In the genomic region with DNA sequence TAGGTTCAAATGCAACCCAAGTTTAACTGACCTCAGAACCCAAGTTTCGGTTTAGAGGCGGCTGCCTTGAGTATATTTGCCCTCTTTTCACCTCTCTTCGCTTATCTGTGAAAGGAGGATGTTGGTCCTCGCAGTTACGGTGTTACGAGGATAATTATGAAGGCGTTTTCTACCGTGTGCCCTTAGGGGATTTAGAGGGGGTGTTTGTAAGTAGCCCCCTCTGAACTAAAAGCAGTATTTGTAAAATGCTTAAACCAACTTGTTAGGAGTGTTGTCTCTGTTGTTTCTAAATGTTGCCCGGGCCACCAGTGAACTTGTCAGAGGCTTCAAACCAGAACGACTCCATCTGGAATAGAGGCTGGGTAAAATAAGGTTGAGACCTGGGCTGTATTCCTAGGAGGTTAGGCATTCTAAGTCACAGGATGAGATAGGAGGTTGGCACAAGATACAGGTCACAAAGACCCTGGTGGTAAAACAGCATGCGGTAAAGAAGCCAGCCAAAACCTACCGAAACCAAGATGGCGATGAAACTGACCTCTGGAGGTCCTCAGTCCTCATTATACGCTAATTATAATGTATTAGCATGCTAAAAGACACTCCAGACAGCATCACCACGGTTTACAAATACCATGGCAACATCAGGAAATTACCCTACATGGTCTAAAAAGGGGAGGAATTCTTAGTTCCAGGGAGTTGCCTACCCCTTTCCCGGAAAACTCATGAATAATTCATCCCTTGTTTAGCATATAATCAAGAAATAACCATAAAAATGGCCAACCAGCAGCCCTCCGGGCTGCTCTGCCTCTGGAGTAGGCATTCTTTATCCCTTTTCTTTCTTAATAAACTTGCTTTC, we compare ENCODE assay signal across 1 cellular context.
TF ChIP-seq lines count a peak whose summit lies in the region.

No MANE protein-coding gene starts in this region.

TF ChIP-seq in A549, 52 proteins besides CTCF, POLR2A, EP300 and RAD21 (continued from another document):
- TF ChIP-seq, protein P1, sequence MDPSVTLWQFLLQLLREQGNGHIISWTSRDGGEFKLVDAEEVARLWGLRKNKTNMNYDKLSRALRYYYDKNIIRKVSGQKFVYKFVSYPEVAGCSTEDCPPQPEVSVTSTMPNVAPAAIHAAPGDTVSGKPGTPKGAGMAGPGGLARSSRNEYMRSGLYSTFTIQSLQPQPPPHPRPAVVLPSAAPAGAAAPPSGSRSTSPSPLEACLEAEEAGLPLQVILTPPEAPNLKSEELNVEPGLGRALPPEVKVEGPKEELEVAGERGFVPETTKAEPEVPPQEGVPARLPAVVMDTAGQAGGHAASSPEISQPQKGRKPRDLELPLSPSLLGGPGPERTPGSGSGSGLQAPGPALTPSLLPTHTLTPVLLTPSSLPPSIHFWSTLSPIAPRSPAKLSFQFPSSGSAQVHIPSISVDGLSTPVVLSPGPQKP (IDR thresholded peaks at IDR 0.05; ENCODE audit: low read depth, low read length) = no peak
- TF ChIP-seq PHF8 (IDR thresholded peaks at IDR 0.05; ENCODE audit: borderline replicate concordance, low read depth) (no peak), ZSCAN20 (CRISPR knock-in tag; IDR thresholded peaks at IDR 0.05) (no peak), NPAS2 (CRISPR knock-in tag; IDR thresholded peaks at IDR 0.05; ENCODE audit: borderline replicate concordance) (no peak), EHMT2 (IDR thresholded peaks at IDR 0.05; ENCODE audit: low read depth) (no peak), KDM5A (IDR thresholded peaks at IDR 0.05) (no peak), CBX2 (IDR thresholded peaks at IDR 0.05; ENCODE audit: borderline replicate concordance, low read depth) (no peak), HOXB13 (CRISPR knock-in tag; IDR thresholded peaks at IDR 0.05; ENCODE audit: low read depth) (no peak)
- TF ChIP-seq, protein P2, sequence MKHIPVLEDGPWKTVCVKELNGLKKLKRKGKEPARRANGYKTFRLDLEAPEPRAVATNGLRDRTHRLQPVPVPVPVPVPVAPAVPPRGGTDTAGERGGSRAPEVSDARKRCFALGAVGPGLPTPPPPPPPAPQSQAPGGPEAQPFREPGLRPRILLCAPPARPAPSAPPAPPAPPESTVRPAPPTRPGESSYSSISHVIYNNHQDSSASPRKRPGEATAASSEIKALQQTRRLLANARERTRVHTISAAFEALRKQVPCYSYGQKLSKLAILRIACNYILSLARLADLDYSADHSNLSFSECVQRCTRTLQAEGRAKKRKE (CRISPR knock-in tag; IDR thresholded peaks at IDR 0.05; ENCODE audit: low read depth) = no peak
- TF ChIP-seq, protein P3, sequence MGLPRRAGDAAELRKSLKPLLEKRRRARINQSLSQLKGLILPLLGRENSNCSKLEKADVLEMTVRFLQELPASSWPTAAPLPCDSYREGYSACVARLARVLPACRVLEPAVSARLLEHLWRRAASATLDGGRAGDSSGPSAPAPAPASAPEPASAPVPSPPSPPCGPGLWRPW (IDR thresholded peaks at IDR 0.05) = no peak
